Comparison of ENCODE assay signal across 1 cellular context in genomic region chr6:151339369-151339768, GRCh38.
TF ChIP-seq lines count a peak whose summit lies in the region.

No MANE protein-coding gene starts in this region.

TF ChIP-seq in HCT116, 20 proteins besides CTCF, POLR2A, EP300 and RAD21:
- TF ChIP-seq, protein P1, sequence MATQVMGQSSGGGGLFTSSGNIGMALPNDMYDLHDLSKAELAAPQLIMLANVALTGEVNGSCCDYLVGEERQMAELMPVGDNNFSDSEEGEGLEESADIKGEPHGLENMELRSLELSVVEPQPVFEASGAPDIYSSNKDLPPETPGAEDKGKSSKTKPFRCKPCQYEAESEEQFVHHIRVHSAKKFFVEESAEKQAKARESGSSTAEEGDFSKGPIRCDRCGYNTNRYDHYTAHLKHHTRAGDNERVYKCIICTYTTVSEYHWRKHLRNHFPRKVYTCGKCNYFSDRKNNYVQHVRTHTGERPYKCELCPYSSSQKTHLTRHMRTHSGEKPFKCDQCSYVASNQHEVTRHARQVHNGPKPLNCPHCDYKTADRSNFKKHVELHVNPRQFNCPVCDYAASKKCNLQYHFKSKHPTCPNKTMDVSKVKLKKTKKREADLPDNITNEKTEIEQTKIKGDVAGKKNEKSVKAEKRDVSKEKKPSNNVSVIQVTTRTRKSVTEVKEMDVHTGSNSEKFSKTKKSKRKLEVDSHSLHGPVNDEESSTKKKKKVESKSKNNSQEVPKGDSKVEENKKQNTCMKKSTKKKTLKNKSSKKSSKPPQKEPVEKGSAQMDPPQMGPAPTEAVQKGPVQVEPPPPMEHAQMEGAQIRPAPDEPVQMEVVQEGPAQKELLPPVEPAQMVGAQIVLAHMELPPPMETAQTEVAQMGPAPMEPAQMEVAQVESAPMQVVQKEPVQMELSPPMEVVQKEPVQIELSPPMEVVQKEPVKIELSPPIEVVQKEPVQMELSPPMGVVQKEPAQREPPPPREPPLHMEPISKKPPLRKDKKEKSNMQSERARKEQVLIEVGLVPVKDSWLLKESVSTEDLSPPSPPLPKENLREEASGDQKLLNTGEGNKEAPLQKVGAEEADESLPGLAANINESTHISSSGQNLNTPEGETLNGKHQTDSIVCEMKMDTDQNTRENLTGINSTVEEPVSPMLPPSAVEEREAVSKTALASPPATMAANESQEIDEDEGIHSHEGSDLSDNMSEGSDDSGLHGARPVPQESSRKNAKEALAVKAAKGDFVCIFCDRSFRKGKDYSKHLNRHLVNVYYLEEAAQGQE (IDR thresholded peaks at IDR 0.05; ENCODE audit: low read depth): no peak
- TF ChIP-seq POLR2AphosphoS5 (IDR thresholded peaks at IDR 0.05; ENCODE audit: low read depth, low read length): peak; percentile 53; the same call in 1 of the 2 replicates
